Comparison of ENCODE assay signal across 15 cellular contexts in genomic region chr2:169704160-169704713, GRCh38. TPM values are rescaled to one million over a fixed set of nuclear protein-coding genes. Genes with fewer than 3 reads are reported as not detected.
"Had no signal": no experiment of that assay in that cellular context is flagged by ENCODE, and none has a peak within 500 bp of the region (broad histone marks: within the 10 kb centered on the region; RNA-seq: fewer than 3 reads in every experiment).

No MANE protein-coding gene starts in this region.

- H3K4me2 ChIP-seq: smooth muscle cell had no signal

- DNase-seq: activated CD4-positive, alpha-beta T cell treated with anti-CD3 and anti-CD28 coated beads, Interleukin-2, amount 10 ng/mL, durations not matched to agents 7 days and 5 days; activated gamma-delta T cell treated with Interleukin-2 at 50 U/mL for 16 hours; activated naive CD8-positive, alpha-beta T cell treated with anti-CD3 and anti-CD28 coated beads for 36 hours; anterior cingulate cortex; brain microvascular endothelial cell; cerebellar nuclear complex; effector memory CD4-positive, alpha-beta T cell; hippocampal formation; kidney; pancreas had no signal

- H3K27ac ChIP-seq: brain microvascular endothelial cell, pancreas, right atrium auricular region, suprapubic skin had no signal

- ATAC-seq: pancreas had no signal

- H3K27me3 ChIP-seq: brain microvascular endothelial cell, pancreas, right atrium auricular region, suprapubic skin had no signal

- H3K4me3 ChIP-seq: pancreas, right atrium auricular region, smooth muscle cell, suprapubic skin had no signal

- H3K9me3 ChIP-seq: pancreas, right atrium auricular region, suprapubic skin had no signal

- H3K4me1 ChIP-seq: pancreas, right atrium auricular region, suprapubic skin had no signal

- H3K36me3 ChIP-seq: brain microvascular endothelial cell, pancreas, right atrium auricular region, suprapubic skin had no signal

RNA-seq across cellular contexts. Expression of gene CFAP210, which starts 10.0 kb away (rescaled TPM):
- total RNA-seq: activated CD4-positive, alpha-beta T cell treated with anti-CD3 and anti-CD28 coated beads, Interleukin-2, amount 10 ng/mL, durations not matched to agents 7 days and 5 days; activated naive CD8-positive, alpha-beta T cell treated with anti-CD3 and anti-CD28 coated beads for 36 hours; mesenteric fat pad; right atrium auricular region; SK-MEL-5; suprapubic skin had no signal
